In genomic region chr19:47613165-47614146, GRCh38 we compare ENCODE assay signal across 12 cellular contexts. TPM values are rescaled to one million over a fixed set of nuclear protein-coding genes. Genes with fewer than 3 reads are reported as not detected.
DNase-seq lines count a peak whose midpoint lies in the region; ATAC-seq and TF ChIP-seq lines count a peak whose summit lies in the region.
"Had no signal": no experiment of that assay in that cellular context is flagged by ENCODE, and none has a peak within 500 bp of the region (broad histone marks: within the 10 kb centered on the region; RNA-seq: fewer than 3 reads in every experiment).

No MANE protein-coding gene starts in this region.

- no peaks in the 10 kb centered on the region for H3K9me3 Mint-ChIP-seq in activated CD8-positive, alpha-beta T cell treated with anti-CD3 and anti-CD28 coated beads for 36 hours
- H3K9me3 Mint-ChIP-seq in activated CD8-positive, alpha-beta T cell treated with anti-CD3 and anti-CD28 coated beads, Interleukin-2, amount 10 ng/mL, durations not matched to agents 7 days and 5 days (ENCODE audit: insufficient read depth): no peaks in the 10 kb centered on the region
- H3K9me3 Mint-ChIP-seq: T-helper 1 cell treated with Interleukin-12 subunit alpha and Interleukin-12 subunit beta and Interleukin-4 antibody, amounts not matched to agents 30 μg/mL and 1 μg/mL, for 36 hours had no signal

- intact Hi-C loops in activated CD8-positive, alpha-beta T cell treated with anti-CD3 and anti-CD28 coated beads for 36 hours (cut with micrococcal nuclease): no loop called here

- no peaks in the 10 kb centered on the region for H3K36me3 ChIP-seq in suprapubic skin

- no peak for TF ChIP-seq POLR2A in suprapubic skin (IDR thresholded peaks at IDR 0.05)

- no peak for TF ChIP-seq EP300 in suprapubic skin (IDR thresholded peaks at IDR 0.05)

- peak overlapping the region; percentile 70 for H3K27ac ChIP-seq in suprapubic skin

- DNase-seq in activated CD8-positive, alpha-beta T cell treated with anti-CD3 and anti-CD28 coated beads for 36 hours: no peak
- no peak for DNase-seq in activated CD8-positive, alpha-beta T cell treated with anti-CD3 and anti-CD28 coated beads, Interleukin-2, amount 10 ng/mL, durations not matched to agents 7 days and 5 days
- DNase-seq in astrocyte of the hippocampus (ENCODE audit: low read depth, low spot score): peak; percentile 92
- DNase-seq in iPS-NIHi7 (ENCODE audit: extremely low spot score): peak; percentile 74
- DNase-seq in suprapubic skin (ENCODE audit: low spot score in 2 of 2): no peak
- no peak for DNase-seq in DMS153 (lab: John Stamatoyannopoulos, UW)
- DNase-seq: cortex of kidney, small intestine had no signal

- peak overlapping the region; percentile 1 for H3K27ac Mint-ChIP-seq in activated CD8-positive, alpha-beta T cell treated with anti-CD3 and anti-CD28 coated beads for 36 hours
- no peak overlapping the region for H3K27ac Mint-ChIP-seq in activated CD8-positive, alpha-beta T cell treated with anti-CD3 and anti-CD28 coated beads, Interleukin-2, amount 10 ng/mL, durations not matched to agents 7 days and 5 days
- H3K27ac Mint-ChIP-seq: B cell; T-helper 1 cell treated with Interleukin-12 subunit alpha and Interleukin-12 subunit beta and Interleukin-4 antibody, amounts not matched to agents 30 μg/mL and 1 μg/mL, for 36 hours had no signal

- H3K4me3 ChIP-seq in suprapubic skin: peak overlapping the region; percentile 7

- no peak for TF ChIP-seq CTCF in activated CD8-positive, alpha-beta T cell treated with anti-CD3 and anti-CD28 coated beads for 36 hours (IDR thresholded peaks at IDR 0.05)
- no peak for TF ChIP-seq CTCF in suprapubic skin (IDR thresholded peaks at IDR 0.05)

- H3K27me3 Mint-ChIP-seq in activated CD8-positive, alpha-beta T cell treated with anti-CD3 and anti-CD28 coated beads for 36 hours: no peaks in the 10 kb centered on the region
- H3K27me3 Mint-ChIP-seq in activated CD8-positive, alpha-beta T cell treated with anti-CD3 and anti-CD28 coated beads, Interleukin-2, amount 10 ng/mL, durations not matched to agents 7 days and 5 days (ENCODE audit: low read depth): no peaks in the 10 kb centered on the region
- H3K27me3 Mint-ChIP-seq: B cell had no signal

- H3K9me3 ChIP-seq in suprapubic skin: no peaks in the 10 kb centered on the region

- H3K4me1 Mint-ChIP-seq in activated CD8-positive, alpha-beta T cell treated with anti-CD3 and anti-CD28 coated beads for 36 hours (ENCODE audit: low read depth): peaks cover 30% of the 10 kb centered on the region
- H3K4me1 Mint-ChIP-seq in activated CD8-positive, alpha-beta T cell treated with anti-CD3 and anti-CD28 coated beads, Interleukin-2, amount 10 ng/mL, durations not matched to agents 7 days and 5 days (ENCODE audit: low read depth): peaks cover 19% of the 10 kb centered on the region

- 58% methylated on average over 16 of the region's 16 CpGs for WGBS in suprapubic skin

- CTCF ChIA-PET in activated CD8-positive, alpha-beta T cell treated with anti-CD3 and anti-CD28 coated beads for 36 hours (lab: Charles Lee): interaction anchor here (0.9 to 1.6 kb wide), 2 partner anchors 93 to 130 kb away, joined by 3 to 4 read pairs; no protein-coding TSS in a partner anchor
- CTCF ChIA-PET in activated CD8-positive, alpha-beta T cell treated with anti-CD3 and anti-CD28 coated beads, Interleukin-2, amount 10 ng/mL, durations not matched to agents 7 days and 5 days (lab: Charles Lee): interaction anchor here (1.3 kb wide), 1 partner anchor 185 kb away, joined by 3 read pairs; no protein-coding TSS in a partner anchor

- POLR2A ChIA-PET in activated CD8-positive, alpha-beta T cell treated with anti-CD3 and anti-CD28 coated beads for 36 hours (lab: Charles Lee): interaction anchor here (5.0 kb wide), 1 partner anchor 14 kb away, joined by 34 read pairs; no protein-coding TSS in a partner anchor
- POLR2A ChIA-PET in activated CD8-positive, alpha-beta T cell treated with anti-CD3 and anti-CD28 coated beads, Interleukin-2, amount 10 ng/mL, durations not matched to agents 7 days and 5 days (lab: Charles Lee): interaction anchor here (0.6 to 1.6 kb wide), 4 partner anchors 13 to 105 kb away, joined by 3 to 6 read pairs (median 4); no protein-coding TSS in a partner anchor

- no peak overlapping the region for H3K4me3 Mint-ChIP-seq in activated CD8-positive, alpha-beta T cell treated with anti-CD3 and anti-CD28 coated beads for 36 hours
- no peak overlapping the region for H3K4me3 Mint-ChIP-seq in activated CD8-positive, alpha-beta T cell treated with anti-CD3 and anti-CD28 coated beads, Interleukin-2, amount 10 ng/mL, durations not matched to agents 7 days and 5 days
- H3K4me3 Mint-ChIP-seq: B cell; T-helper 1 cell treated with Interleukin-12 subunit alpha and Interleukin-12 subunit beta and Interleukin-4 antibody, amounts not matched to agents 30 μg/mL and 1 μg/mL, for 36 hours had no signal

- ATAC-seq in activated CD8-positive, alpha-beta T cell treated with anti-CD3 and anti-CD28 coated beads for 36 hours: no peak
- ATAC-seq in activated CD8-positive, alpha-beta T cell treated with anti-CD3 and anti-CD28 coated beads, Interleukin-2, amount 10 ng/mL, durations not matched to agents 7 days and 5 days: no peak
- ATAC-seq in GM21825 (IDR thresholded peaks at IDR 0.05; ENCODE audit: unreplicated experiment) (no peak), HG03439 (IDR thresholded peaks at IDR 0.05; ENCODE audit: unreplicated experiment) (no peak)

- H3K36me3 Mint-ChIP-seq in activated CD8-positive, alpha-beta T cell treated with anti-CD3 and anti-CD28 coated beads for 36 hours (ENCODE audit: low read depth): peaks cover 8% of the 10 kb centered on the region
- H3K36me3 Mint-ChIP-seq in activated CD8-positive, alpha-beta T cell treated with anti-CD3 and anti-CD28 coated beads, Interleukin-2, amount 10 ng/mL, durations not matched to agents 7 days and 5 days (ENCODE audit: low read depth): peaks cover 9% of the 10 kb centered on the region

- H3K4me1 ChIP-seq in suprapubic skin: peaks cover 45% of the 10 kb centered on the region

- no peaks in the 10 kb centered on the region for H3K27me3 ChIP-seq in suprapubic skin

RNA-seq across cellular contexts. Expression of gene BICRA, which starts 4.5 kb away (rescaled TPM):
- 1 to 10 TPM; 8.7 to 8.8 TPM for total RNA-seq in activated CD8-positive, alpha-beta T cell treated with anti-CD3 and anti-CD28 coated beads for 36 hours
- 10 to 100 TPM; 15.0 to 17.6 TPM for total RNA-seq in activated CD8-positive, alpha-beta T cell treated with anti-CD3 and anti-CD28 coated beads, Interleukin-2, amount 10 ng/mL, durations not matched to agents 7 days and 5 days
- total RNA-seq in suprapubic skin: 10 to 100 TPM; 10.7 to 33.6 (median 22.9) TPM

RNA-seq across cellular contexts. Expression of gene ZNF541, which starts 40.5 kb away (rescaled TPM):
- total RNA-seq in activated CD8-positive, alpha-beta T cell treated with anti-CD3 and anti-CD28 coated beads for 36 hours: under 1 TPM; 0.29 to 0.41 TPM
- total RNA-seq in activated CD8-positive, alpha-beta T cell treated with anti-CD3 and anti-CD28 coated beads, Interleukin-2, amount 10 ng/mL, durations not matched to agents 7 days and 5 days: under 1 TPM; 0.10 to 0.13 TPM
- under 1 TPM in 3 of 4 donors, not detected in 1; 0.49 to 0.80 (median 0.51) TPM for total RNA-seq in suprapubic skin
- total RNA-seq: B cell had no signal

Comparison
In these comparisons a context has a peak if more than half of its experiments do, and no peak if none do; other contexts are left out.
1. DNase-seq: peak in astrocyte of the hippocampus (single experiment) and iPS-NIHi7 (single experiment); none in activated CD8-positive, alpha-beta T cell treated with anti-CD3 and anti-CD28 coated beads for 36 hours (single experiment), activated CD8-positive, alpha-beta T cell treated with anti-CD3 and anti-CD28 coated beads, Interleukin-2, amount 10 ng/mL, durations not matched to agents 7 days and 5 days (single experiment), suprapubic skin (0 of 2) and DMS153 (single experiment).